Comparison of ENCODE assay signal across 33 cellular contexts in the genomic region with DNA sequence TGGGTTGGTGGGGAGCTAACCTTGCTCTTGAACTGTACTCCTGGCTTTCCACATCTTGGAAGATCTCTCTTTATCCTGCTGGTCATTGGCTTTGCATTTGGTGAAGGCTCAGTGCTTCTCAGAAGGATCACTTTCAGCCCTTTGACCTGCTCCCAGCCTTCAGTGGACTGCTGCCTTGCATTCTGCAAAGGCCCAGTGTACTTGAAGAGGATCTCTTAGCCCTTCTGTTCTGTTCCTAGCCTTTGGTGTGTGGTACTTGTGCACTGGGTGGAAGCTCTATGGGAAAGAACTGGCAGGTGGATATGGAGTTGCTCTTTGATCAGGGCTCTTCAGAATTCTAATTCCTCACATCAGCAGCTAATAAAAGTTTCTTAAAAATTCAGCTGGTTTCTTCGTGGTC. TPM values are rescaled to one million over a fixed set of nuclear protein-coding genes. Genes with fewer than 3 reads are reported as not detected.
DNase-seq lines count a peak whose midpoint lies in the region; ATAC-seq, FAIRE-seq and TF ChIP-seq lines count a peak whose summit lies in the region.
"Had no signal": no experiment of that assay in that cellular context is flagged by ENCODE, and none has a peak within 500 bp of the region (broad histone marks: within the 10 kb centered on the region; RNA-seq: fewer than 3 reads in every experiment).

No MANE protein-coding gene starts in this region.

- H3K27me3 Mint-ChIP-seq in GM23338 (ENCODE audit: insufficient read depth, low read depth, poor library complexity) (peaks cover 12% of the 10 kb centered on the region), WTC11 (ENCODE audit: low read depth) (no peaks in the 10 kb centered on the region)

- H3F3A ChIP-seq in GM23338 (replicated peaks; ENCODE audit: low read depth): 0 out of 2 replicates have a peak, but pooled peaks cover 4% of the 10 kb centered on the region

- H3K4me1 ChIP-seq in ACC112 (ENCODE audit: control insufficient read depth, insufficient read depth, low read length, unreplicated experiment): peaks cover 40% of the 10 kb centered on the region
- peaks cover 34% of the 10 kb centered on the region for H3K4me1 ChIP-seq in GM23338 (ENCODE audit: insufficient read depth)
- H3K4me1 ChIP-seq: colonic mucosa, heart left ventricle had no signal

- CTCF ChIA-PET in WTC11 (lab: Charles Lee): no interaction called here

- H3K4me3 ChIP-seq in ACC112 (ENCODE audit: low read depth, low read length): no peak overlapping the region
- no peak overlapping the region for H3K4me3 ChIP-seq in GM23338
- H3K4me3 ChIP-seq in H7 (ENCODE audit: insufficient read depth, low read depth, low read length): no peak overlapping the region
- H3K4me3 ChIP-seq: cardiac muscle cell, colonic mucosa, heart left ventricle, tibial nerve had no signal

- peaks cover 2% of the 10 kb centered on the region; the same call in 2 of the 3 replicates for H3K9me3 Mint-ChIP-seq in GM23338
- peaks cover 12% of the 10 kb centered on the region for H3K9me3 Mint-ChIP-seq in WTC11
- H3K9me3 Mint-ChIP-seq: effector memory CD8-positive, alpha-beta T cell had no signal

- FAIRE-seq in GM12892 (lab: Jason Lieb, UNC): no peak
- FAIRE-seq: A204.1, GM12891 had no signal

- TF ChIP-seq CTCF in GM23338 (conservative IDR thresholded peaks at IDR 0.05; ENCODE audit: low read depth in 2 of 2): no peak
- TF ChIP-seq CTCF in WTC11 (IDR thresholded peaks at IDR 0.05): no peak

- H3K4me2 ChIP-seq in GM23338: no peak overlapping the region

- H3K4me1 Mint-ChIP-seq in GM23338: peaks cover 50% of the 10 kb centered on the region
- H3K4me1 Mint-ChIP-seq in WTC11: peaks cover 52% of the 10 kb centered on the region
- H3K4me1 Mint-ChIP-seq: B cell; mesothelial cell of epicardium; naive B cell; stimulated activated effector memory CD8-positive, alpha-beta T cell treated with anti-CD3 and anti-CD28 coated beads, Interleukin-12 subunit alpha, Interleukin-12 subunit beta, amount 100 ng/mL, for 72 hours had no signal

- peaks cover 3% of the 10 kb centered on the region; the same call in 1 of the 2 replicates for H3K9me2 ChIP-seq in GM23338 (ENCODE audit: insufficient read depth)

- DNase-seq in GM23338 (ENCODE audit: low spot score) (no peak), WTC11 (ENCODE audit: low spot score) (no peak), glomerular visceral epithelial cell (ENCODE audit: extremely low spot score) (peak; percentile 33), DMS153 treated with DMSO at 0.1 percent for 48 hours (lab: John Stamatoyannopoulos, UW; ENCODE audit: unreplicated experiment) (no peak), H7 (no peak), GM12892 (ENCODE audit: insufficient read length) (no peak)
- DNase-seq: activated CD4-positive, alpha-beta T cell treated with anti-CD3 and anti-CD28 coated beads, Interleukin-2, amount 10 ng/mL, durations not matched to agents 24 days and 14 days; anterior cingulate cortex; CD8-positive, alpha-beta T cell; colonic mucosa; DMS 273 treated with DMSO at 0.1 percent for 48 hours; effector memory CD8-positive, alpha-beta T cell; heart left ventricle; islet precursor cell; naive B cell; NCI-H1105 treated with DMSO at 0.1 percent for 48 hours; NCI-H2029; NCI-H526; NK-92 treated with Interleukin-12 subunit alpha and Interleukin-12 subunit beta, amount 100 ng/mL, for 24 hours; SHP77 treated with DMSO at 0.1 percent for 48 hours; SW 1271 had no signal

- H3K27ac Mint-ChIP-seq in GM23338 (peak overlapping the region; percentile 5; the same call in 1 of the 2 replicates), WTC11 (peak overlapping the region; percentile 57; the same call in 1 of the 2 replicates)
- H3K27ac Mint-ChIP-seq: activated CD4-positive, alpha-beta T cell treated with anti-CD3 and anti-CD28 coated beads, Interleukin-2, amount 10 ng/mL, durations not matched to agents 24 days and 14 days; activated naive CD4-positive, alpha-beta T cell treated with anti-CD3 and anti-CD28 coated beads, Interleukin-2, amount 50 U/mL, for 72 hours; B cell; CD8-positive, alpha-beta T cell; effector memory CD8-positive, alpha-beta T cell; mesothelial cell of epicardium; naive B cell; stimulated activated effector memory CD8-positive, alpha-beta T cell treated with anti-CD3 and anti-CD28 coated beads, Interleukin-12 subunit alpha, Interleukin-12 subunit beta, amount 100 ng/mL, for 72 hours had no signal

- ATAC-seq in GM23338 (peak; percentile 59), WTC11 (peak; percentile 57), GM19463 (IDR thresholded peaks at IDR 0.05; ENCODE audit: unreplicated experiment) (no peak)
- ATAC-seq: activated naive CD4-positive, alpha-beta T cell treated with anti-CD3 and anti-CD28 coated beads, Interleukin-2, amount 50 U/mL, for 72 hours; CD8-positive, alpha-beta T cell; effector memory CD8-positive, alpha-beta T cell; heart left ventricle; stimulated activated effector memory CD8-positive, alpha-beta T cell treated with anti-CD3 and anti-CD28 coated beads, Interleukin-12 subunit alpha, Interleukin-12 subunit beta, amount 100 ng/mL, for 72 hours had no signal

- H3K27me3 ChIP-seq in ACC112 (ENCODE audit: insufficient read depth, low read length) (no peaks in the 10 kb centered on the region), GM23338 (ENCODE audit: insufficient read depth) (no peaks in the 10 kb centered on the region), H7 (ENCODE audit: control insufficient read depth, insufficient read depth, low read length) (no peaks in the 10 kb centered on the region)
- H3K27me3 ChIP-seq: cardiac muscle cell, colonic mucosa, foreskin keratinocyte, heart left ventricle, tibial nerve had no signal

- H4K20me1 ChIP-seq in GM23338 (replicated peaks; ENCODE audit: insufficient read depth): peaks cover 62% of the 10 kb centered on the region

- H3K36me3 Mint-ChIP-seq in GM23338 (ENCODE audit: low read depth) (peaks cover 53% of the 10 kb centered on the region), WTC11 (peaks cover 41% of the 10 kb centered on the region)
- H3K36me3 Mint-ChIP-seq: CD8-positive, alpha-beta T cell; stimulated activated effector memory CD8-positive, alpha-beta T cell treated with anti-CD3 and anti-CD28 coated beads, Interleukin-12 subunit alpha, Interleukin-12 subunit beta, amount 100 ng/mL, for 72 hours had no signal

- no peak for TF ChIP-seq POLR2A in GM12892 (IDR thresholded peaks at IDR 0.05; ENCODE audit: low read depth, low read length)

- H3K79me2 ChIP-seq in ACC112 (ENCODE audit: control insufficient read depth, insufficient read depth, low read length, unreplicated experiment) (peaks cover 79% of the 10 kb centered on the region), GM23338 (replicated peaks; ENCODE audit: insufficient read depth) (peaks cover 100% of the 10 kb centered on the region)

- H3K36me3 ChIP-seq in ACC112 (ENCODE audit: insufficient read depth, low read length) (peaks cover 18% of the 10 kb centered on the region), GM23338 (ENCODE audit: insufficient read depth) (peaks cover 18% of the 10 kb centered on the region), H7 (replicated peaks; ENCODE audit: control insufficient read depth, insufficient read depth, low read length) (peaks cover 15% of the 10 kb centered on the region)
- H3K36me3 ChIP-seq: cardiac muscle cell, colonic mucosa had no signal

- POLR2A ChIA-PET in WTC11 (lab: Charles Lee): no interaction called here

- no peak overlapping the region for H2AFZ ChIP-seq in ACC112 (ENCODE audit: low read length, unreplicated experiment)
- no peak overlapping the region for H2AFZ ChIP-seq in GM23338

- H3K27ac ChIP-seq in ACC112 (ENCODE audit: low read depth, low read length) (peak overlapping the region; percentile 88), GM23338 (ENCODE audit: low read depth) (peak overlapping the region; percentile 23; the same call in 1 of the 2 replicates)
- H3K27ac ChIP-seq: cardiac muscle cell, colonic mucosa, foreskin keratinocyte, heart left ventricle, tibial nerve, VCaP had no signal

- H3K4me3 Mint-ChIP-seq in GM23338: no peak overlapping the region
- no peak overlapping the region for H3K4me3 Mint-ChIP-seq in WTC11
- H3K4me3 Mint-ChIP-seq: activated CD4-positive, alpha-beta T cell treated with anti-CD3 and anti-CD28 coated beads, Interleukin-2, amount 10 ng/mL, durations not matched to agents 24 days and 14 days; B cell; CD8-positive, alpha-beta T cell; effector memory CD8-positive, alpha-beta T cell; mesothelial cell of epicardium; naive B cell; stimulated activated effector memory CD8-positive, alpha-beta T cell treated with anti-CD3 and anti-CD28 coated beads, Interleukin-12 subunit alpha, Interleukin-12 subunit beta, amount 100 ng/mL, for 72 hours had no signal

RNA-seq across cellular contexts. Expression of a gene that starts 46.5 kb away (rescaled TPM):
- 84.4 and 96.0 TPM in 2 replicates for total RNA-seq in GM23338 (2014; rRNA removed; shearing (Covaris generic))
- 28.3 and 28.8 TPM in 2 replicates for polyA plus RNA-seq in GM23338 (2016; fragmentation: Nextera tagmentation; extraction: Ambion mirVana)
- total RNA-seq in WTC11 (2021): 115 to 134 TPM (median 127 TPM) in 3 replicates
- total RNA-seq in H7 (2014; rRNA removed; shearing (Covaris generic)): 20.0 and 29.8 TPM in 2 replicates
- 1.1 TPM for polyA plus RNA-seq in GM12892 (2012; ENCODE audit: missing spikeins)
- total RNA-seq: B cell; CD8-positive, alpha-beta T cell had no signal

RNA-seq across cellular contexts. Expression of a gene that starts 49.3 kb away (rescaled TPM):
- total RNA-seq in GM23338 (2014; rRNA removed; shearing (Covaris generic)): 4.4 and 4.9 TPM in 2 replicates
- 9.1 TPM in 2 replicates for polyA plus RNA-seq in GM23338 (2016; fragmentation: Nextera tagmentation; extraction: Ambion mirVana)
- 8.0 to 8.7 TPM (median 8.4 TPM) in 3 replicates for total RNA-seq in WTC11 (2021)
- 9.9 and 12.3 TPM in 2 replicates for total RNA-seq in H7 (2014; rRNA removed; shearing (Covaris generic))
- 8.0 TPM for polyA plus RNA-seq in GM12892 (2012; ENCODE audit: missing spikeins)
